19 cellular contexts compared by ENCODE assay signal in genomic region chr6:9083108-9083507, GRCh38.
A peak's percentile ranks its signal among the peaks of the same experiment; 100 is the strongest.
DNase-seq lines count a peak whose midpoint lies in the region; ATAC-seq and TF ChIP-seq lines count a peak whose summit lies in the region.
"Had no signal": no experiment of that assay in that cellular context is flagged by ENCODE, and none has a peak within 500 bp of the region (broad histone marks: within the 10 kb centered on the region; RNA-seq: fewer than 3 reads in every experiment).

No MANE protein-coding gene starts in this region.

- intact Hi-C loops in testis (cut with DNase I; ENCODE audit: low total_unique reads): no loop called here

- no peak for TF ChIP-seq CTCF in neural cell (IDR thresholded peaks at IDR 0.05; ENCODE audit: poor library complexity, severe bottlenecking)
- TF ChIP-seq CTCF in testis (IDR thresholded peaks at IDR 0.05): no peak

- ATAC-seq in effector memory CD8-positive, alpha-beta T cell (replicated peaks): no peak
- ATAC-seq: GM12878, HepG2 had no signal

- no peak overlapping the region for H3K9ac ChIP-seq in neural cell (ENCODE audit: low read length)

- H3K27me3 Mint-ChIP-seq in effector memory CD8-positive, alpha-beta T cell: no peaks in the 10 kb centered on the region
- H3K27me3 Mint-ChIP-seq: CD4-positive, CD25-positive, alpha-beta regulatory T cell; CD8-positive, alpha-beta memory T cell had no signal

- no peak for TF ChIP-seq POLR2A in testis (IDR thresholded peaks at IDR 0.05)

- peak; percentile 81 for TF ChIP-seq EP300 in neural cell (conservative IDR thresholded peaks at IDR 0.05; ENCODE audit: poor library complexity, severe bottlenecking)

- H3K79me2 ChIP-seq in neural cell (replicated peaks; ENCODE audit: insufficient read depth, low read length): no peaks in the 10 kb centered on the region

- H3K4me3 ChIP-seq in neural cell (ENCODE audit: low read length) (no peak overlapping the region), testis (no peak overlapping the region)
- H3K4me3 ChIP-seq: GM12878 had no signal

- H3K36me3 Mint-ChIP-seq in effector memory CD8-positive, alpha-beta T cell (ENCODE audit: insufficient read depth): no peaks in the 10 kb centered on the region
- H3K36me3 Mint-ChIP-seq: CD4-positive, CD25-positive, alpha-beta regulatory T cell; CD8-positive, alpha-beta memory T cell had no signal

- no peaks in the 10 kb centered on the region for H4K20me1 ChIP-seq in neural cell (ENCODE audit: insufficient read depth)

- no peak for TF ChIP-seq RAD21 in neural cell (conservative IDR thresholded peaks at IDR 0.05)

- H3K9me3 ChIP-seq in neural cell (ENCODE audit: low read length) (no peaks in the 10 kb centered on the region), testis (no peaks in the 10 kb centered on the region)

- CTCF ChIA-PET in HEK293T (lab: Yijun Ruan, JAX): no interaction called here

- no peaks in the 10 kb centered on the region for H3K27me3 ChIP-seq in neural cell (ENCODE audit: insufficient read depth, low read depth, low read length)
- H3K27me3 ChIP-seq in testis: no peaks in the 10 kb centered on the region
- H3K27me3 ChIP-seq: BE2C had no signal

- H3K36me3 ChIP-seq in neural cell (ENCODE audit: insufficient read depth, low read length) (no peaks in the 10 kb centered on the region), testis (ENCODE audit: low read depth, missing control alignments) (no peaks in the 10 kb centered on the region)
- H3K36me3 ChIP-seq: BE2C had no signal

- WGBS in testis, 2 donors: 90 to 92% methylated on average over 2 of the region's 2 CpGs

- no peak overlapping the region for H2AFZ ChIP-seq in neural cell (ENCODE audit: low read depth, low read length)

- no peaks in the 10 kb centered on the region for H3K9me2 ChIP-seq in neural cell (ENCODE audit: insufficient read depth, low read length)

- no peaks in the 10 kb centered on the region for H3K4me1 Mint-ChIP-seq in effector memory CD8-positive, alpha-beta T cell (ENCODE audit: low read depth in 2 of 2)
- H3K4me1 Mint-ChIP-seq: CD4-positive, CD25-positive, alpha-beta regulatory T cell; CD8-positive, alpha-beta memory T cell had no signal

- H3K4me3 Mint-ChIP-seq in effector memory CD8-positive, alpha-beta T cell: no peak overlapping the region
- H3K4me3 Mint-ChIP-seq: CD4-positive, CD25-positive, alpha-beta regulatory T cell; CD8-positive, alpha-beta memory T cell; H9 had no signal

- POLR2A ChIA-PET in HEK293T (lab: Yijun Ruan, JAX): no interaction called here

- DNase-seq in HEK293T (ENCODE audit: extremely low spot score) (no peak), NCI-H187 treated with DMSO at 0.1 percent for 48 hours (lab: John Stamatoyannopoulos, UW) (peak; percentile 30), NCI-H69 (lab: John Stamatoyannopoulos, UW) (peak; percentile 40), testis (no peak)
- DNase-seq in effector memory CD8-positive, alpha-beta T cell: no peak
- DNase-seq: ACHN; BE2C; C1 segment of cervical spinal cord; CD4-positive, CD25-positive, alpha-beta regulatory T cell; CD8-positive, alpha-beta memory T cell; COR-L47; DMS 273 treated with DMSO at 0.1 percent for 48 hours; DMS53; DND-41; EL; H9 had no signal

- H3K4me1 ChIP-seq in testis: no peaks in the 10 kb centered on the region
- H3K4me1 ChIP-seq: BE2C had no signal

- H3K27ac Mint-ChIP-seq in effector memory CD8-positive, alpha-beta T cell: no peak overlapping the region
- H3K27ac Mint-ChIP-seq: CD4-positive, CD25-positive, alpha-beta regulatory T cell; CD8-positive, alpha-beta memory T cell had no signal

- no peaks in the 10 kb centered on the region for H3F3A ChIP-seq in neural cell (ENCODE audit: insufficient read depth, low read length, poor library complexity, severe bottlenecking)

- H3K27ac ChIP-seq in neural cell (ENCODE audit: low read length): no peak overlapping the region
- H3K27ac ChIP-seq in testis: no peak overlapping the region

- H3K9me3 Mint-ChIP-seq in effector memory CD8-positive, alpha-beta T cell: peaks cover 0 to 11% of the 10 kb centered on the region in 2 donors
- H3K9me3 Mint-ChIP-seq: H9 had no signal

- H3K4me2 ChIP-seq in neural cell (ENCODE audit: low read length): no peak overlapping the region

TF ChIP-seq in HEK293T, 16 proteins besides CTCF, POLR2A, EP300 and RAD21:
- TF ChIP-seq LEF1 (IDR thresholded peaks at IDR 0.05; ENCODE audit: borderline replicate concordance) (no peak), PKNOX1 (IDR thresholded peaks at IDR 0.05) (peak; percentile 46; the same call in 1 of the 2 replicates), TARDBP (IDR thresholded peaks at IDR 0.05) (no peak), SP1 (IDR thresholded peaks at IDR 0.05) (no peak), FOXK2 (IDR thresholded peaks at IDR 0.05) (no peak), BHLHE40 (IDR thresholded peaks at IDR 0.05; ENCODE audit: borderline replicate concordance) (no peak), FOXA1 (IDR thresholded peaks at IDR 0.05) (no peak)

TF ChIP-seq in neural cell, 6 proteins besides CTCF, POLR2A, EP300 and RAD21:
- TF ChIP-seq REST (IDR thresholded peaks at IDR 0.05; ENCODE audit: borderline replicate concordance) (no peak), SMC3 (conservative IDR thresholded peaks at IDR 0.05; ENCODE audit: poor library complexity) (no peak), EZH2 (IDR thresholded peaks at IDR 0.05; ENCODE audit: borderline replicate concordance, insufficient read depth, low read length, poor library complexity, severe bottlenecking) (no peak), POLR2AphosphoS5 (IDR thresholded peaks at IDR 0.05) (peak; percentile 82), TAF1 (IDR thresholded peaks at IDR 0.05; ENCODE audit: low read depth) (no peak), MXI1 (conservative IDR thresholded peaks at IDR 0.05; ENCODE audit: poor library complexity, severe bottlenecking) (no peak)

Comparison
In these comparisons a context has a peak if more than half of its experiments do, and no peak if none do; other contexts are left out.
1. DNase-seq: peak in NCI-H187 treated with DMSO at 0.1 percent for 48 hours (single experiment) and NCI-H69 (single experiment); none in HEK293T (single experiment), effector memory CD8-positive, alpha-beta T cell (0 of 3) and testis (single experiment).